In the genomic region with DNA sequence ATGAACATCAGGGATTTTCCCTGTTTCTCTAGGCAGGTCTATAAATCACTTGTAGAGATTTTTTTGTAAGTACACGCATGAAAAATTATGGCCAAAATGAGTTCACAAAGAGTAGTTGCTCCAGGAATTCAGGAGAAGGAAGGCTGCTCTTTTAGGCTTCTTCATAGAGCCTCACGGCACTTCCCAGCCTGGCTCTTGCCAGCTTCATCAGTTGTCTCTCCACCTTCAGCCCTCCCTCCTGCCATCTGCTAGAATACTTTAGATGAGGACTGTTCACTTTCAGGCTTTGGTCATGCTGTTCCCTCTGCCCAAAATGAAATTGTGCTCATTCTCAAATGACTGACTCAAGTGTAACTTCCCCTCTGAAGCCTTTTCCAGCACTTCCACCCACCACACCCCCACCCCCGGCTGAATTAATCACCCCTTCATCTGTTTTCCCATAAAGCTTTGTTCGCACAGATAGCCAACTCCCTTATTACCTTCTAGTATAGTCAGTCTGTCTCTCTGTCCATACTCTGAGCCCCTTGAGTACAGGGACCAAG, we compare ENCODE assay signal across 22 cellular contexts. TPM values are rescaled to one million over a fixed set of nuclear protein-coding genes. Genes with fewer than 3 reads are reported as not detected.
"Had no signal": no experiment of that assay in that cellular context is flagged by ENCODE, and none has a peak within 500 bp of the region (broad histone marks: within the 10 kb centered on the region; RNA-seq: fewer than 3 reads in every experiment).

No MANE protein-coding gene starts in this region.

- H3K9me3 ChIP-seq: esophagus muscularis mucosa, left lung, sigmoid colon, thyroid gland had no signal

- H3K4me1 ChIP-seq: esophagus muscularis mucosa, left lung, parathyroid adenoma, sigmoid colon, thyroid gland had no signal

- H3K27ac ChIP-seq: brain microvascular endothelial cell, esophagus muscularis mucosa, left lung, parathyroid adenoma, sigmoid colon, thyroid gland had no signal

- H3K27me3 ChIP-seq: brain microvascular endothelial cell, esophagus muscularis mucosa, left lung, sigmoid colon, thyroid gland had no signal

- DNase-seq: activated CD4-positive, CD25-positive, alpha-beta regulatory T cell treated with anti-CD3 and anti-CD28 coated beads, Interleukin-2, amount 50 U/mL, for 72 hours; activated CD8-positive, alpha-beta memory T cell treated with anti-CD3 and anti-CD28 coated beads for 24 hours; activated CD8-positive, alpha-beta memory T cell treated with anti-CD3 and anti-CD28 coated beads, Interleukin-2, amount 50 U/mL, for 48 hours; activated effector memory CD4-positive, alpha-beta T cell treated with Interleukin-2 at 50 U/mL for 16 hours; activated naive CD4-positive, alpha-beta T cell treated with anti-CD3 and anti-CD28 coated beads, Interleukin-2, amount 10 ng/mL, durations not matched to agents 7 days and 5 days; activated T-cell treated with anti-CD3 and anti-CD28 coated beads, Interleukin-2, amount 50 U/mL, for 48 hours; aorta; brain microvascular endothelial cell; cortex of kidney; hippocampal formation; islet precursor cell; left lung; midbrain; sigmoid colon; stimulated activated naive B cell treated with anti-CD40 and anti-IgM and Interleukin-4, amounts not matched to agents 10 μg/mL and 1 μg/mL and 100 μg/mL, for 72 hours; T1000; thyroid gland had no signal

- FAIRE-seq: endometrium had no signal

- H3K36me3 ChIP-seq: brain microvascular endothelial cell, esophagus muscularis mucosa, left lung, sigmoid colon, thyroid gland had no signal

- H3K9ac ChIP-seq: parathyroid adenoma had no signal

- H3K79me2 ChIP-seq: parathyroid adenoma had no signal

- H3K4me3 ChIP-seq: esophagus muscularis mucosa, left lung, sigmoid colon, thyroid gland had no signal

- H2AFZ ChIP-seq: parathyroid adenoma had no signal

- ATAC-seq: left lung; stimulated activated naive B cell treated with anti-CD40 and anti-IgM and Interleukin-4, amounts not matched to agents 10 μg/mL and 1 μg/mL and 100 μg/mL, for 72 hours had no signal

RNA-seq across cellular contexts. Expression of a gene that starts 1.8 kb away (rescaled TPM):
- total RNA-seq: aorta; esophagus muscularis mucosa; lung microvascular endothelial cell; T-helper 1 cell treated with Interleukin-12 subunit alpha and Interleukin-12 subunit beta and Interleukin-4 antibody, amounts not matched to agents 30 ng/mL and 1 ng/mL, for 36 hours; thyroid gland had no signal
- polyA plus RNA-seq: aorta had no signal
